Comparison of ENCODE assay signal across 12 cellular contexts in genomic region chr21:29436143-29436542, GRCh38.
A peak's percentile ranks its signal among the peaks of the same experiment; 100 is the strongest.
DNase-seq lines count a peak whose midpoint lies in the region; ATAC-seq and TF ChIP-seq lines count a peak whose summit lies in the region.
"Had no signal": no experiment of that assay in that cellular context is flagged by ENCODE, and none has a peak within 500 bp of the region (broad histone marks: within the 10 kb centered on the region; RNA-seq: fewer than 3 reads in every experiment).

No MANE protein-coding gene starts in this region.

- TF ChIP-seq CTCF in C4-2B (conservative IDR thresholded peaks at IDR 0.05) (no peak), psoas muscle (IDR thresholded peaks at IDR 0.05) (no peak)

- no peaks in the 10 kb centered on the region for H3K9me3 Mint-ChIP-seq in activated naive CD8-positive, alpha-beta T cell treated with anti-CD3 and anti-CD28 coated beads, Interleukin-2, amount 50 U/mL, for 24 hours

- peak; percentile 40 to 44 for DNase-seq in activated CD4-positive, alpha-beta T cell treated with anti-CD3 and anti-CD28 coated beads, Interleukin-2, amount 50 U/mL, for 4 hours
- DNase-seq in activated naive CD8-positive, alpha-beta T cell treated with anti-CD3 and anti-CD28 coated beads, Interleukin-2, amount 50 U/mL, for 24 hours = peak; percentile 25
- DNase-seq in psoas muscle = no peak
- DNase-seq in NCI-H128 (lab: John Stamatoyannopoulos, UW; ENCODE audit: unreplicated experiment) = no peak
- no peak for DNase-seq in superior temporal gyrus (ENCODE audit: extremely low spot score)
- DNase-seq: ACHN, GF-D8, NCI-H187 treated with DMSO at 0.1 percent for 48 hours, upper lobe of left lung had no signal

- H3K4me1 Mint-ChIP-seq in activated naive CD8-positive, alpha-beta T cell treated with anti-CD3 and anti-CD28 coated beads, Interleukin-2, amount 50 U/mL, for 24 hours = peaks cover 38% of the 10 kb centered on the region

- H3K36me3 ChIP-seq in psoas muscle (ENCODE audit: insufficient read depth in 1 of 2, low read depth in 1 of 2) = no peaks in the 10 kb centered on the region
- H3K36me3 ChIP-seq: upper lobe of left lung had no signal

- H3K4me3 ChIP-seq in psoas muscle = no peak overlapping the region
- H3K4me3 ChIP-seq: upper lobe of left lung had no signal

- H3K4me3 Mint-ChIP-seq in activated naive CD8-positive, alpha-beta T cell treated with anti-CD3 and anti-CD28 coated beads, Interleukin-2, amount 50 U/mL, for 24 hours = peak overlapping the region; percentile 70

- no peaks in the 10 kb centered on the region for H3K27me3 ChIP-seq in psoas muscle (ENCODE audit: insufficient read depth in 3 of 3, low read length in 2 of 3)
- H3K27me3 ChIP-seq: upper lobe of left lung had no signal

- no peaks in the 10 kb centered on the region for H3K9me3 ChIP-seq in psoas muscle
- H3K9me3 ChIP-seq: upper lobe of left lung had no signal

- peak overlapping the region; percentile 83 for H3K27ac Mint-ChIP-seq in activated naive CD8-positive, alpha-beta T cell treated with anti-CD3 and anti-CD28 coated beads, Interleukin-2, amount 50 U/mL, for 24 hours

- intact Hi-C loops in psoas muscle (cut with DNase I) = no loop called here

- H3K36me3 Mint-ChIP-seq in activated naive CD8-positive, alpha-beta T cell treated with anti-CD3 and anti-CD28 coated beads, Interleukin-2, amount 50 U/mL, for 24 hours (ENCODE audit: low read depth) = peaks cover 9% of the 10 kb centered on the region

- H3K4me1 ChIP-seq in psoas muscle = no peaks in the 10 kb centered on the region
- H3K4me1 ChIP-seq: upper lobe of left lung had no signal

- peak overlapping the region; percentile 8; the same call in 1 of the 2 replicates for H3K27ac ChIP-seq in C4-2B
- no peak overlapping the region for H3K27ac ChIP-seq in psoas muscle
- H3K27ac ChIP-seq: upper lobe of left lung had no signal

- ATAC-seq in activated naive CD8-positive, alpha-beta T cell treated with anti-CD3 and anti-CD28 coated beads, Interleukin-2, amount 50 U/mL, for 24 hours = peak; percentile 66
- ATAC-seq in psoas muscle (peak in 3 of 4 donors; percentile 24 to 54 (median 37)), HG02642 (IDR thresholded peaks at IDR 0.05; ENCODE audit: poor library complexity, unreplicated experiment) (no peak), HG02970 (IDR thresholded peaks at IDR 0.05; ENCODE audit: low FRiP score, unreplicated experiment) (no peak)

- no peaks in the 10 kb centered on the region for H3K27me3 Mint-ChIP-seq in activated naive CD8-positive, alpha-beta T cell treated with anti-CD3 and anti-CD28 coated beads, Interleukin-2, amount 50 U/mL, for 24 hours

- WGBS in psoas muscle, 3 donors = 61 to 66% (median 63%) methylated on average over 5 of the region's 5 CpGs

Comparison
In these comparisons a context has a peak if more than half of its experiments do, and no peak if none do; other contexts are left out.
1. DNase-seq: peak in activated CD4-positive, alpha-beta T cell treated with anti-CD3 and anti-CD28 coated beads, Interleukin-2, amount 50 U/mL, for 4 hours (2 of 2) and activated naive CD8-positive, alpha-beta T cell treated with anti-CD3 and anti-CD28 coated beads, Interleukin-2, amount 50 U/mL, for 24 hours (single experiment); none in psoas muscle (0 of 2), NCI-H128 (single experiment) and superior temporal gyrus (single experiment).
2. ATAC-seq: peak in activated naive CD8-positive, alpha-beta T cell treated with anti-CD3 and anti-CD28 coated beads, Interleukin-2, amount 50 U/mL, for 24 hours (single experiment) and psoas muscle (3 of 4); none in HG02642 (single experiment) and HG02970 (single experiment).